ENCODE assay signal across 22 cellular contexts in the genomic region with DNA sequence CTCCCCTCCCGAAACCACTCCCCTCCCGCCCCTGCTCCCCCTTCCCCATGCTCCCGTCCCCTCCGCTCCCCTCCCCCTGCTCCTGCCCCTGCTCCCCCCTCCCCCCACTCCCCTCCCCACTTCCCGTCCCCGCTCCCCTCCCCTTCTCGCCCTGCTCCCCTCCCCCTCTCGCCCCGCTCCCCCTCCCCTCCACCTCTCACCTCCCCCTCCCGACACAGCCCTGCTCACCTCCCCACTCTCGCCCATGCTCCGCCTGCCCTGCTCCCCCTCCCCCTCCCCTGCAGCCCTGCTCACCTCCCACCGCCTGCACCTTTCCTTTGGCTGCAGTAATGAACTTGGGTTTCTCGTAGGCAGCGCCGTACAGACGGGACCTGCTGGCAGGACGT. TPM values are rescaled to one million over a fixed set of nuclear protein-coding genes. Genes with fewer than 3 reads are reported as not detected.
A peak's percentile ranks its signal among the peaks of the same experiment; 100 is the strongest.
DNase-seq lines count a peak whose midpoint lies in the region; ATAC-seq, FAIRE-seq and TF ChIP-seq lines count a peak whose summit lies in the region.
"Had no signal": no experiment of that assay in that cellular context is flagged by ENCODE, and none has a peak within 500 bp of the region (broad histone marks: within the 10 kb centered on the region; RNA-seq: fewer than 3 reads in every experiment).

No MANE protein-coding gene starts in this region.

- peaks cover 2% of the 10 kb centered on the region for H3K79me1 ChIP-seq in neuronal stem cell (ENCODE audit: low read depth, low read length)

- BruUV-seq in HepG2 (replicated peaks; lab: Mats Ljungman, UMichigan) (no TSS peak), PC-3 (replicated peaks; lab: Mats Ljungman, UMichigan) (no TSS peak)

- FAIRE-seq in HepG2 (lab: Jason Lieb, UNC) = no peak

- peaks cover 13% of the 10 kb centered on the region for H3K4me1 ChIP-seq in HepG2 (ENCODE audit: insufficient read depth, low read length)
- no peaks in the 10 kb centered on the region for H3K4me1 ChIP-seq in right lobe of liver
- H3K4me1 ChIP-seq in PC-3 (ENCODE audit: insufficient read depth, low read length) = peaks cover 5% of the 10 kb centered on the region; the same call in 1 of the 2 replicates
- H3K4me1 ChIP-seq in neuronal stem cell (ENCODE audit: control insufficient read depth in 2 of 2, insufficient read depth in 1 of 2, low read depth in 1 of 2, low read length in 2 of 2) = peaks cover 0 to 6% of the 10 kb centered on the region in 2 donors
- peaks cover 0 to 11% of the 10 kb centered on the region in 2 experiments; a peak in 1 of 4 replicates for H3K4me1 ChIP-seq in SK-N-SH (ENCODE audit: control insufficient read depth in 1 of 2, insufficient read depth in 2 of 2, low read depth in 1 of 2, low read length in 1 of 2)
- H3K4me1 ChIP-seq: BE2C, HAP-1 had no signal

- H2BK5ac ChIP-seq in neuronal stem cell (ENCODE audit: low read length) = no peak overlapping the region

- ATAC-seq in HepG2 (no peak), right lobe of liver (no peak), PC-3 (no peak)

- TF ChIP-seq CTCF in HepG2 (CRISPR knock-in tag; IDR thresholded peaks at IDR 0.05) = no peak
- TF ChIP-seq CTCF in right lobe of liver (IDR thresholded peaks at IDR 0.05) = no peak
- TF ChIP-seq CTCF in PC-3 (conservative IDR thresholded peaks at IDR 0.05; ENCODE audit: low read depth, low read length) = no peak
- TF ChIP-seq CTCF in SK-N-SH (IDR thresholded peaks at IDR 0.05) = no peak
- no peak for TF ChIP-seq CTCF in GM13977 (IDR thresholded peaks at IDR 0.05; ENCODE audit: extremely low read depth, insufficient read depth, missing control alignments)

- TF ChIP-seq RAD21 in HepG2 (CRISPR knock-in tag; IDR thresholded peaks at IDR 0.05) = no peak
- no peak for TF ChIP-seq RAD21 in SK-N-SH (IDR thresholded peaks at IDR 0.05; ENCODE audit: low read length)

- no peak for TF ChIP-seq EP300 in HepG2 (IDR thresholded peaks at IDR 0.05; ENCODE audit: low read depth in 2 of 2, low read length in 2 of 2)
- no peak for TF ChIP-seq EP300 in HepG2 (CRISPR knock-in tag; IDR thresholded peaks at IDR 0.05; ENCODE audit: borderline replicate concordance)
- no peak for TF ChIP-seq EP300 in SK-N-SH (IDR thresholded peaks at IDR 0.05; ENCODE audit: borderline replicate concordance in 1 of 2, low read depth in 1 of 2, low read length in 1 of 2)

- no peak overlapping the region for H2BK12ac ChIP-seq in neuronal stem cell (ENCODE audit: low read length)

- H3K9me2 ChIP-seq in PC-3 (replicated peaks; ENCODE audit: low read length) = no peaks in the 10 kb centered on the region
- no peaks in the 10 kb centered on the region for H3K9me2 ChIP-seq in SK-N-SH

- H4K20me1 ChIP-seq in HepG2 (ENCODE audit: insufficient read depth, low read length) (no peaks in the 10 kb centered on the region), PC-3 (ENCODE audit: low read length) (no peaks in the 10 kb centered on the region), SK-N-SH (ENCODE audit: insufficient read depth) (no peaks in the 10 kb centered on the region)

- peak overlapping the region; percentile 33 for H2AK5ac ChIP-seq in neuronal stem cell (ENCODE audit: low read depth, low read length)

- H3K23ac ChIP-seq in neuronal stem cell (ENCODE audit: low read depth, low read length, poor library complexity) = peak overlapping the region; percentile 68

- peak overlapping the region; percentile 46; the same call in 1 of the 2 replicates for H3K4me2 ChIP-seq in HepG2 (ENCODE audit: low read depth, low read length)
- H3K4me2 ChIP-seq in PC-3 (ENCODE audit: low read length) = peak overlapping the region; percentile 67; the same call in 1 of the 2 replicates
- no peak overlapping the region for H3K4me2 ChIP-seq in neuronal stem cell (ENCODE audit: insufficient read depth, low read length, poor library complexity, severe bottlenecking)
- no peak overlapping the region for H3K4me2 ChIP-seq in SK-N-SH

- in situ Hi-C loops in HepG2 (cut with HindIII; ENCODE audit: extremely low pct_ligation_motif_present, low pct_unique_long_range_greater_than_20kb) = no loop called here
- in situ Hi-C loops in GM13977 (cut with MboI; ENCODE audit: low pct_unique_long_range_greater_than_20kb, low sequenced_read_pairs, unreplicated experiment) = no loop called here

- DNase-seq in HepG2 (ENCODE audit: low spot score) (no peak), right lobe of liver (no peak), PC-3 (no peak), neuronal stem cell (ENCODE audit: low spot score) (no peak), SK-N-SH (no peak), GM13977 (ENCODE audit: low spot score) (no peak)
- no peak for DNase-seq in activated CD4-positive, alpha-beta T cell treated with anti-CD3 and anti-CD28 coated beads, Interleukin-2, amount 50 U/mL, for 1 hour
- DNase-seq: BE2C; CD4-positive, CD25-positive, alpha-beta regulatory T cell; DMS79; KG1; NCI-H1092 treated with DMSO at 0.1 percent for 48 hours; NCI-H1436 treated with DMSO at 0.1 percent for 48 hours; NCI-H1930; NCI-H226; NCI-H524 treated with DMSO at 0.1 percent for 48 hours; NCI-H82 had no signal

- no peak overlapping the region for H4K91ac ChIP-seq in neuronal stem cell (ENCODE audit: low read depth, low read length, poor library complexity)

- H3K79me2 ChIP-seq in HepG2 (ENCODE audit: insufficient read depth, low read length) (no peaks in the 10 kb centered on the region), PC-3 (ENCODE audit: low read length) (no peaks in the 10 kb centered on the region), SK-N-SH (ENCODE audit: insufficient read depth) (no peaks in the 10 kb centered on the region)

- 25% methylated on average over 18 of the region's 18 CpGs for WGBS in HepG2 (ENCODE audit: low lambda C conversion rate)
- 28% methylated on average over 12 of the region's 18 CpGs for WGBS in right lobe of liver (ENCODE audit: insufficient coverage, low coverage, low lambda C conversion rate, missing lambda C conversion rate)
- no CpG with 5 or more reads among the region's 18 CpGs for WGBS in neuronal stem cell (ENCODE audit: extremely low coverage in 2 of 2, insufficient read length in 2 of 2, insufficient replicate concordance in 1 of 2), 2 donors
- 66% methylated on average over 18 of the region's 18 CpGs for WGBS in SK-N-SH (ENCODE audit: low lambda C conversion rate)

- no peak overlapping the region for H4K8ac ChIP-seq in neuronal stem cell (ENCODE audit: low read depth, low read length)

- H2BK15ac ChIP-seq in neuronal stem cell (ENCODE audit: low read length) = no peak overlapping the region

- H3K9ac ChIP-seq in HepG2 (ENCODE audit: insufficient read depth, low read depth, low read length) (no peak overlapping the region), PC-3 (ENCODE audit: low read length) (no peak overlapping the region), neuronal stem cell (ENCODE audit: low read depth, low read length, poor library complexity) (peak overlapping the region; percentile 56), SK-N-SH (no peak overlapping the region)

- no peak for TF ChIP-seq POLR2A in HepG2 (IDR thresholded peaks at IDR 0.05; ENCODE audit: insufficient read depth in 1 of 2, low read depth in 2 of 2, low read length in 2 of 2)
- no peak for TF ChIP-seq POLR2A in right lobe of liver (IDR thresholded peaks at IDR 0.05)

- H3K9me3 ChIP-seq in HepG2 (ENCODE audit: low read length) (no peaks in the 10 kb centered on the region), right lobe of liver (no peaks in the 10 kb centered on the region), PC-3 (ENCODE audit: low read length) (no peaks in the 10 kb centered on the region), neuronal stem cell (replicated peaks in 1 of 2; ENCODE audit: control insufficient read depth in 2 of 2, insufficient read depth in 1 of 2, low read depth in 1 of 2, low read length in 2 of 2) (peaks cover 0 to 4% of the 10 kb centered on the region in 2 donors), SK-N-SH (no peaks in the 10 kb centered on the region)
- H3K9me3 ChIP-seq: BE2C, HAP-1, Peyer's patch had no signal

- H3K27ac ChIP-seq in HepG2 (ENCODE audit: extremely low read length, insufficient read depth, low read length) (no peak overlapping the region), right lobe of liver (no peak overlapping the region), PC-3 (ENCODE audit: low read length) (no peak overlapping the region), neuronal stem cell (replicated peaks; ENCODE audit: low read length) (no peak overlapping the region), SK-N-SH (ENCODE audit: low read depth in 2 of 2, low read length in 1 of 2) (no peak overlapping the region)
- H3K27ac ChIP-seq: Peyer's patch, SK-N-MC had no signal

- peak overlapping the region; percentile 67 for H3K4ac ChIP-seq in neuronal stem cell (ENCODE audit: low read length)

- no peak overlapping the region for H3K14ac ChIP-seq in neuronal stem cell (ENCODE audit: low read length)

- H3K36me3 ChIP-seq in HepG2 (replicated peaks in 1 of 2; ENCODE audit: control insufficient read depth in 1 of 2, insufficient read depth in 2 of 2, low read length in 2 of 2) (no peaks in the 10 kb centered on the region), right lobe of liver (no peaks in the 10 kb centered on the region), PC-3 (ENCODE audit: low read depth, low read length) (no peaks in the 10 kb centered on the region), neuronal stem cell (replicated peaks in 1 of 2; ENCODE audit: control insufficient read depth in 2 of 2, insufficient read depth in 2 of 2, low read length in 2 of 2) (no peaks in the 10 kb centered on the region), SK-N-SH (replicated peaks in 1 of 2; ENCODE audit: control insufficient read depth in 1 of 2, insufficient read depth in 2 of 2, low read length in 1 of 2) (no peaks in the 10 kb centered on the region)
- H3K36me3 ChIP-seq: BE2C, HAP-1, Peyer's patch had no signal

- H3F3A ChIP-seq in PC-3 (ENCODE audit: low read length, unreplicated experiment) (no peaks in the 10 kb centered on the region), SK-N-SH (replicated peaks; ENCODE audit: insufficient read depth) (peaks cover 4% of the 10 kb centered on the region)

- no peak overlapping the region for H2BK120ac ChIP-seq in neuronal stem cell (ENCODE audit: low read depth, low read length)

- H2AFZ ChIP-seq in HepG2 (ENCODE audit: low read length) (no peak overlapping the region), PC-3 (ENCODE audit: low read length) (no peak overlapping the region), neuronal stem cell (ENCODE audit: low read length) (no peak overlapping the region), SK-N-SH (ENCODE audit: low read depth) (no peak overlapping the region)

- intact Hi-C loops in HepG2 (cut with micrococcal nuclease; ENCODE audit: unreplicated experiment) (no loop called here), right lobe of liver (cut with DNase I) (no loop called here), PC-3 (cut with micrococcal nuclease) (loop anchor here (5.0 to 10.0 kb wide), 3 partner anchors 51 to 289 kb away; no protein-coding TSS in a partner anchor)

- peak overlapping the region; percentile 73 for H3K18ac ChIP-seq in neuronal stem cell (ENCODE audit: low read length)

- H3K4me3 ChIP-seq in HepG2 (replicated peaks in 1 of 3; ENCODE audit: insufficient read depth in 1 of 3, low read depth in 2 of 3, low read length in 3 of 3) (peak overlapping the region in 1 of 3 experiments; percentile 21; a peak in 1 of 6 replicates), right lobe of liver (no peak overlapping the region), PC-3 (ENCODE audit: low read length) (no peak overlapping the region), neuronal stem cell (ENCODE audit: low read length in 2 of 2) (peak overlapping the region in 1 of 2 donors; percentile 31), SK-N-SH (ENCODE audit: low read depth in 2 of 2, low read length in 1 of 2) (no peak overlapping the region)
- H3K4me3 ChIP-seq: HAP-1, Peyer's patch, SK-N-MC had no signal

- CTCF ChIA-PET in HepG2 (lab: Yijun Ruan, JAX; ENCODE audit: low intra/inter-chr PET ratio, low total read pairs) = interaction anchor here (1.9 kb wide), 1 partner anchor 58 kb away, joined by 7 read pairs; no protein-coding TSS in a partner anchor
- CTCF ChIA-PET in PC-3 (lab: Charles Lee) = no interaction called here
- CTCF ChIA-PET in SK-N-SH (lab: Yijun Ruan, JAX) = interaction anchor here (0.6 to 5.2 kb wide), 9 partner anchors 10 to 439 kb away, joined by 3 to 26 read pairs (median 3); no protein-coding TSS in a partner anchor

- H3K27me3 ChIP-seq in HepG2 (ENCODE audit: control insufficient read depth in 1 of 2, insufficient read depth in 2 of 2, low read length in 2 of 2) (peaks cover 6 to 41% of the 10 kb centered on the region in 2 experiments), right lobe of liver (no peaks in the 10 kb centered on the region), PC-3 (ENCODE audit: low read length) (peaks cover 50% of the 10 kb centered on the region), neuronal stem cell (ENCODE audit: control insufficient read depth in 3 of 3, insufficient read depth in 3 of 3, low read depth in 1 of 3, low read length in 3 of 3) (peaks cover 0 to 18% (median 0%) of the 10 kb centered on the region in 3 experiments), SK-N-SH (ENCODE audit: insufficient read depth) (no peaks in the 10 kb centered on the region; the same call in 1 of the 2 replicates)
- H3K27me3 ChIP-seq: Peyer's patch had no signal

- POLR2A ChIA-PET in HepG2 (lab: Yijun Ruan, JAX) = no interaction called here
- POLR2A ChIA-PET in PC-3 (lab: Charles Lee; ENCODE audit: unreplicated experiment) = no interaction called here
- POLR2A ChIA-PET in SK-N-SH (lab: Yijun Ruan, JAX) = no interaction called here

RNA-seq across cellular contexts. Expression of a gene that starts 49.9 kb away (rescaled TPM):
- not detected in 2 replicates for total RNA-seq in HepG2 (2016; rRNA removed; fragmentation: Illumina TruSeq; extraction: Trizol)
- total RNA-seq in HepG2 (2016; cell fraction: cytosol; rRNA removed; fragmentation: Illumina TruSeq; extraction: Trizol; ENCODE audit: low read depth) = not detected in 2 replicates
- total RNA-seq in HepG2 (2016; cell fraction: insoluble cytoplasmic fraction; rRNA removed; fragmentation: Illumina TruSeq; extraction: Trizol) = not detected in 2 replicates
- not detected in 2 replicates for total RNA-seq in HepG2 (2016; cell fraction: membrane; rRNA removed; fragmentation: Illumina TruSeq; extraction: Trizol)
- total RNA-seq in HepG2 (2016; cell fraction: nucleus; rRNA removed; fragmentation: Illumina TruSeq; extraction: Trizol) = not detected in 2 replicates
- not detected in 2 replicates for polyA plus RNA-seq in HepG2 (2011; rRNA removed)
- polyA plus RNA-seq in HepG2 (2011; cell fraction: cytosol; rRNA removed) = not detected in 2 replicates
- polyA plus RNA-seq in HepG2 (2011; cell fraction: nucleus; rRNA removed) = not detected in 2 replicates
- 0.52 and 1.5 TPM in 2 replicates for polyA plus RNA-seq in HepG2 (2012)
- polyA plus RNA-seq in HepG2 (2016; cell fraction: cytosol; fragmentation: Illumina TruSeq; extraction: Trizol; ENCODE audit: low read depth) = not detected in 2 replicates
- not detected in 2 replicates for polyA plus RNA-seq in HepG2 (2016; cell fraction: insoluble cytoplasmic fraction; fragmentation: Illumina TruSeq; extraction: Trizol; ENCODE audit: low read depth)
- not detected in 2 replicates for polyA plus RNA-seq in HepG2 (2016; cell fraction: membrane; fragmentation: Illumina TruSeq; extraction: Trizol; ENCODE audit: low read depth)
- polyA plus RNA-seq in HepG2 (2016; cell fraction: nucleus; fragmentation: Illumina TruSeq; extraction: Trizol; ENCODE audit: insufficient read depth, low read depth) = not detected in 2 replicates
- polyA minus RNA-seq in HepG2 (2011; rRNA and poly(A)+ RNA removed; ENCODE audit: low replicate concordance) = not detected in 2 replicates
- not detected in 2 replicates for polyA minus RNA-seq in HepG2 (2011; cell fraction: cytosol; rRNA and poly(A)+ RNA removed)
- not detected in 2 replicates for polyA minus RNA-seq in HepG2 (2011; cell fraction: nucleus; rRNA and poly(A)+ RNA removed)
- not detected for total RNA-seq in right lobe of liver
- not detected in 2 replicates for total RNA-seq in PC-3 (2014; rRNA removed)
- 0.08 TPM for polyA plus RNA-seq in neuronal stem cell (2013, experiment 1 of 2)
- polyA plus RNA-seq in neuronal stem cell (2013, experiment 2 of 2) = 0.06 TPM
- polyA plus RNA-seq in SK-N-SH (2012; rRNA removed) = not detected in 2 replicates
- not detected in 2 replicates for polyA plus RNA-seq in SK-N-SH (2012; cell fraction: cytosol; rRNA removed)
- not detected in 2 replicates for polyA plus RNA-seq in SK-N-SH (2012; cell fraction: nucleus; rRNA removed)
- total RNA-seq: A673; CD4-positive, CD25-positive, alpha-beta regulatory T cell; HT1080; Peyer's patch had no signal

Comparison
In these comparisons a context has a peak if more than half of its experiments do, and no peak if none do; other contexts are left out.
1. H3K4me2 ChIP-seq: peak in HepG2 (single experiment) and PC-3 (single experiment); none in neuronal stem cell (single experiment) and SK-N-SH (single experiment).